Comparison of ENCODE assay signal across 1 cellular context in genomic region chr15:67244966-67245478, GRCh38.
TF ChIP-seq lines count a peak whose summit lies in the region.

No MANE protein-coding gene starts in this region.

TF ChIP-seq in GM23338, 12 proteins besides CTCF, POLR2A, EP300 and RAD21 (continued from another document):
- no peak for TF ChIP-seq ZNF462 (CRISPR knock-in tag; IDR thresholded peaks at IDR 0.05)
